13 cellular contexts compared by ENCODE assay signal in the genomic region with DNA sequence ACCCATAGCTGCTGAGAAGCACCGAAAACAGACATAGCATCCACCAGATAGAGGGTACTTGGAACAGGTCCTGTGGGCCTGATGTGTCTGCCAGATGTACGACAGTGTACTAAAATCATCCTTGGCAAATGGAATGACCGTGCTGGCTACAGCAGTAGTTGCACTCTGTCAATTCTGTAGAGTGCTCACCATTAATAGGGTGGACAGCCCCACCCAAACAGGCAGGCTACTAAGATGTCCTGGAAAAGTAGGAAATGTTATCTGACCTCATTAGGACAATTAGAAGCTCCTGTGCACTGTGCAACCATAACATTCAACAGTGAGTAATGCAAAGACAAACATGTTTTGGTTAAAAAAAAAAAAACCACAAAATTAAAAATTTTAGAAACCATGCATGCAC.
A peak's percentile ranks its signal among the peaks of the same experiment; 100 is the strongest.
DNase-seq lines count a peak whose midpoint lies in the region; ATAC-seq and TF ChIP-seq lines count a peak whose summit lies in the region.
"Had no signal": no experiment of that assay in that cellular context is flagged by ENCODE, and none has a peak within 500 bp of the region (broad histone marks: within the 10 kb centered on the region; RNA-seq: fewer than 3 reads in every experiment).

No MANE protein-coding gene starts in this region.

- H3K27me3 ChIP-seq in HUES6 (ENCODE audit: control insufficient read depth, insufficient read depth, low read length) (no peaks in the 10 kb centered on the region), BE2C (peaks cover 3% of the 10 kb centered on the region), esophagus squamous epithelium (no peaks in the 10 kb centered on the region)

- no peak for ATAC-seq in left lobe of liver

- peaks cover 3% of the 10 kb centered on the region; the same call in 1 of the 2 replicates for H3K36me3 ChIP-seq in HUES6 (ENCODE audit: control insufficient read depth, insufficient read depth, low read length)
- no peaks in the 10 kb centered on the region for H3K36me3 ChIP-seq in BE2C
- H3K36me3 ChIP-seq in esophagus squamous epithelium, result no peaks in the 10 kb centered on the region

- H3K9ac ChIP-seq in HUES6 (ENCODE audit: low read length), result no peak overlapping the region

- WGBS in esophagus squamous epithelium, 2 donors, result 41 to 78% methylated on average over 3 of the region's 3 CpGs

- H3K4me1 ChIP-seq in HUES6 (ENCODE audit: control insufficient read depth, insufficient read depth, low read length) (peaks cover 80% of the 10 kb centered on the region), BE2C (no peaks in the 10 kb centered on the region), esophagus squamous epithelium (peaks cover 7 to 56% (median 46%) of the 10 kb centered on the region in 3 donors)

- DNase-seq in AG20443 (ENCODE audit: low spot score) (peak; percentile 42), amniotic epithelial cell (ENCODE audit: low read depth) (peak; percentile 47), BE2C (no peak), GM20000 (ENCODE audit: low spot score) (no peak), esophagus squamous epithelium (lab: John Stamatoyannopoulos, UW) (no peak), left lobe of liver (ENCODE audit: low spot score) (no peak)
- DNase-seq: effector CD4-positive, alpha-beta T cell; naive B cell; SIG-M5; stimulated activated CD4-positive, alpha-beta T cell treated with anti-CD3 and anti-CD28 coated beads, Interleukin-12 subunit alpha, Interleukin-12 subunit beta, amount 100 ng/mL, for 4 hours had no signal

- intact Hi-C loops in esophagus squamous epithelium (cut with DNase I), result no loop called here

- peaks cover 2% of the 10 kb centered on the region for H3K9me3 Mint-ChIP-seq in nephron

- no peak for TF ChIP-seq CTCF in nephron (IDR thresholded peaks at IDR 0.05; ENCODE audit: unreplicated experiment in 3 of 3)
- TF ChIP-seq CTCF in BE2C (IDR thresholded peaks at IDR 0.05; ENCODE audit: low read depth, low read length), result no peak
- no peak for TF ChIP-seq CTCF in GM20000 (IDR thresholded peaks at IDR 0.05; ENCODE audit: extremely low read depth, missing control alignments)
- no peak for TF ChIP-seq CTCF in esophagus squamous epithelium (IDR thresholded peaks at IDR 0.05)

- H3K9me3 ChIP-seq in HUES6 (ENCODE audit: control insufficient read depth, insufficient read depth, low read depth, low read length) (no peaks in the 10 kb centered on the region), BE2C (no peaks in the 10 kb centered on the region), esophagus squamous epithelium (no peaks in the 10 kb centered on the region)

- no peak overlapping the region for H3K4me3 ChIP-seq in HUES6 (ENCODE audit: low read depth, low read length)
- H3K4me3 ChIP-seq in BE2C (ENCODE audit: low read depth, low read length), result no peak overlapping the region
- H3K4me3 ChIP-seq in esophagus squamous epithelium, result no peak overlapping the region

- H3K4me3 Mint-ChIP-seq in nephron, result no peak overlapping the region
- H3K4me3 Mint-ChIP-seq: activated naive CD8-positive, alpha-beta T cell; naive B cell had no signal

- peaks cover 11% of the 10 kb centered on the region for H3K36me3 Mint-ChIP-seq in nephron (ENCODE audit: low read depth)
- H3K36me3 Mint-ChIP-seq: activated naive CD8-positive, alpha-beta T cell; naive B cell had no signal

- TF ChIP-seq POLR2A in esophagus squamous epithelium (IDR thresholded peaks at IDR 0.05), result no peak

- peak overlapping the region; percentile 79 for H3K27ac ChIP-seq in HUES6 (ENCODE audit: low read depth, low read length)
- H3K27ac ChIP-seq in esophagus squamous epithelium, result peak overlapping the region in 2 of 4 donors; percentile 25 to 65

- H3K4me1 Mint-ChIP-seq in nephron, result peaks cover 50% of the 10 kb centered on the region
- H3K4me1 Mint-ChIP-seq: naive B cell had no signal

- peak overlapping the region in 2 of 3 experiments; percentile 66 to 96 for H3K27ac Mint-ChIP-seq in nephron
- H3K27ac Mint-ChIP-seq: naive B cell had no signal

- no peaks in the 10 kb centered on the region for H3K27me3 Mint-ChIP-seq in nephron (ENCODE audit: low read depth)
- H3K27me3 Mint-ChIP-seq: activated naive CD8-positive, alpha-beta T cell; naive B cell had no signal

Comparison
In these comparisons a context has a peak if more than half of its experiments do, and no peak if none do; other contexts are left out.
1. DNase-seq: peak in AG20443 (single experiment) and amniotic epithelial cell (single experiment); none in BE2C (single experiment), GM20000 (single experiment), esophagus squamous epithelium (single experiment) and left lobe of liver (single experiment).